In genomic region chr6:148465654-148466053, GRCh38 we compare ENCODE assay signal across 18 cellular contexts.
DNase-seq lines count a peak whose midpoint lies in the region; ATAC-seq and TF ChIP-seq lines count a peak whose summit lies in the region.
"Had no signal": no experiment of that assay in that cellular context is flagged by ENCODE, and none has a peak within 500 bp of the region (broad histone marks: within the 10 kb centered on the region; RNA-seq: fewer than 3 reads in every experiment).

No MANE protein-coding gene starts in this region.

- no peak overlapping the region for H4K5ac ChIP-seq in H9 (ENCODE audit: insufficient read length, low read depth, low read length)

- H3K4me1 ChIP-seq in H9 (ENCODE audit: insufficient read depth, low read length) (peaks cover 5% of the 10 kb centered on the region; the same call in 1 of the 2 replicates), ascending aorta (peaks cover 14 to 24% of the 10 kb centered on the region in 2 donors), right cardiac atrium (ENCODE audit: control insufficient read depth, insufficient read depth, low read length) (peaks cover 16% of the 10 kb centered on the region)

- H3K18ac ChIP-seq in H9 (ENCODE audit: insufficient read length, low read depth, low read length) = no peak overlapping the region

- H3K36me3 Mint-ChIP-seq in H9 (ENCODE audit: insufficient read depth in 1 of 3, low read depth in 3 of 3) = no peaks in the 10 kb centered on the region
- H3K36me3 Mint-ChIP-seq in stimulated activated naive B cell treated with anti-CD40 and anti-IgM and Interleukin-4, amounts not matched to agents 10 μg/mL and 1 μg/mL and 100 μg/mL, for 72 hours = no peaks in the 10 kb centered on the region
- H3K36me3 Mint-ChIP-seq: activated naive CD4-positive, alpha-beta T cell treated with anti-CD3 and anti-CD28 coated beads, Interleukin-2, amount 50 U/mL, for 24 hours had no signal

- no peak overlapping the region for H3K14ac ChIP-seq in H9 (ENCODE audit: insufficient read depth, low read length)

- intact Hi-C loops in ascending aorta (cut with DNase I) = loop anchor here (2.0 to 5.0 kb wide), 3 partner anchors 61 to 958 kb away; partner anchors contain the start of gene SAMD5
- intact Hi-C loops in right cardiac atrium (cut with DNase I) = loop anchor here (2.0 to 10.0 kb wide), 6 partner anchors 121 to 961 kb away; partner anchors contain the start of genes SAMD5 (in 3 of the 4) and SASH1 (in 1 of the 4)

- H3K27me3 Mint-ChIP-seq in H9 (ENCODE audit: low read depth) = no peaks in the 10 kb centered on the region
- H3K27me3 Mint-ChIP-seq in stimulated activated naive B cell treated with anti-CD40 and anti-IgM and Interleukin-4, amounts not matched to agents 10 μg/mL and 1 μg/mL and 100 μg/mL, for 72 hours = peaks cover 20 to 41% of the 10 kb centered on the region in 2 donors

- no peak overlapping the region for H2BK5ac ChIP-seq in H9 (ENCODE audit: insufficient read length, low read length)

- H2AFZ ChIP-seq in H9 (ENCODE audit: low read length) = no peak overlapping the region

- H4K91ac ChIP-seq in H9 (ENCODE audit: insufficient read length, low read depth, low read length) = no peak overlapping the region

- H3K23me2 ChIP-seq in H9 (ENCODE audit: insufficient read length, low read depth, low read length, poor library complexity, severe bottlenecking) = peaks cover 2% of the 10 kb centered on the region

- H3K9ac ChIP-seq in H9 (ENCODE audit: extremely low read depth, insufficient read length, low read length) = no peak overlapping the region

- H3K23ac ChIP-seq in H9 (ENCODE audit: insufficient read length, low read depth, low read length) = no peak overlapping the region

- H3K4me2 ChIP-seq in H9 (ENCODE audit: insufficient read depth, insufficient read length, low read length) = no peak overlapping the region

- no peak overlapping the region for H3K4ac ChIP-seq in H9 (ENCODE audit: low read depth, low read length)

- no peak overlapping the region for H2BK15ac ChIP-seq in H9 (ENCODE audit: low read depth, low read length)

- no peak overlapping the region for H3K27ac ChIP-seq in H9 (ENCODE audit: insufficient read length, low read depth, low read length)
- peak overlapping the region; percentile 59 to 75 for H3K27ac ChIP-seq in ascending aorta
- peak overlapping the region; percentile 6 for H3K27ac ChIP-seq in right cardiac atrium (ENCODE audit: low read length)

- H3T11ph ChIP-seq in H9 (ENCODE audit: low read length) = no peak overlapping the region

- no peak overlapping the region for H4K8ac ChIP-seq in H9 (replicated peaks; ENCODE audit: insufficient read length, low read depth, low read length)

- no peak overlapping the region for H3K56ac ChIP-seq in H9 (ENCODE audit: insufficient read length, low read depth, low read length)

- no peaks in the 10 kb centered on the region for H3K9me3 Mint-ChIP-seq in H9
- H3K9me3 Mint-ChIP-seq in stimulated activated naive B cell treated with anti-CD40 and anti-IgM and Interleukin-4, amounts not matched to agents 10 μg/mL and 1 μg/mL and 100 μg/mL, for 72 hours = no peaks in the 10 kb centered on the region
- H3K9me3 Mint-ChIP-seq: activated naive CD4-positive, alpha-beta T cell treated with anti-CD3 and anti-CD28 coated beads, Interleukin-2, amount 50 U/mL, for 24 hours; central memory CD8-positive, alpha-beta T cell; naive B cell; T-helper 1 cell treated with Interleukin-12 subunit alpha and Interleukin-12 subunit beta and Interleukin-4 antibody, amounts not matched to agents 30 μg/mL and 1 μg/mL, for 36 hours had no signal

- peak overlapping the region; percentile 16 to 32 (median 16); a peak in 2 of 7 replicates for H3K27ac Mint-ChIP-seq in H9
- peak overlapping the region; percentile 6 for H3K27ac Mint-ChIP-seq in stimulated activated naive B cell treated with anti-CD40 and anti-IgM and Interleukin-4, amounts not matched to agents 10 μg/mL and 1 μg/mL and 100 μg/mL, for 72 hours
- H3K27ac Mint-ChIP-seq: activated naive CD4-positive, alpha-beta T cell treated with anti-CD3 and anti-CD28 coated beads, Interleukin-2, amount 50 U/mL, for 24 hours; naive B cell; T-helper 1 cell treated with Interleukin-12 subunit alpha and Interleukin-12 subunit beta and Interleukin-4 antibody, amounts not matched to agents 30 μg/mL and 1 μg/mL, for 36 hours had no signal

- no peak overlapping the region for H2BK20ac ChIP-seq in H9 (ENCODE audit: low read depth, low read length, poor library complexity, severe bottlenecking)

- H2BK12ac ChIP-seq in H9 (ENCODE audit: insufficient read length, low read depth, low read length) = no peak overlapping the region

- no peak overlapping the region for H2BK120ac ChIP-seq in H9 (ENCODE audit: low read depth, low read length, poor library complexity, severe bottlenecking)

- DNase-seq in H9 (no peak), ascending aorta (ENCODE audit: low spot score in 2 of 2) (no peak), right cardiac atrium (peak in 1 of 3 donors; percentile 29), AG08396 (ENCODE audit: low spot score) (no peak), HuH-7 (ENCODE audit: low spot score) (no peak)
- DNase-seq in stimulated activated naive B cell treated with anti-CD40 and anti-IgM and Interleukin-4, amounts not matched to agents 10 μg/mL and 1 μg/mL and 100 μg/mL, for 72 hours = no peak
- DNase-seq: activated CD4-positive, alpha-beta T cell treated with anti-CD3 and anti-CD28 coated beads for 1 hour; activated CD8-positive, alpha-beta memory T cell treated with anti-CD3 and anti-CD28 coated beads, Interleukin-2, amount 50 U/mL, for 48 hours; left colon; naive B cell; NCI-H1417; Peyer's patch; stimulated activated CD4-positive, alpha-beta T cell treated with anti-CD3 and anti-CD28 coated beads, Interleukin-4, amount 100 ng/mL, for 24 hours had no signal

- ATAC-seq in right cardiac atrium (no peak), HG02759 (IDR thresholded peaks at IDR 0.05; ENCODE audit: unreplicated experiment) (no peak), GM19351 (IDR thresholded peaks at IDR 0.05; ENCODE audit: unreplicated experiment) (no peak)
- ATAC-seq in stimulated activated naive B cell treated with anti-CD40 and anti-IgM and Interleukin-4, amounts not matched to agents 10 μg/mL and 1 μg/mL and 100 μg/mL, for 72 hours (replicated peaks) = no peak
- ATAC-seq: left colon had no signal

- TF ChIP-seq CTCF in H9 (conservative IDR thresholded peaks at IDR 0.05) (no peak), ascending aorta (IDR thresholded peaks at IDR 0.05) (no peak)

- H3K4me3 Mint-ChIP-seq in H9 = no peak overlapping the region
- peak overlapping the region in 1 of 2 donors; percentile 14 for H3K4me3 Mint-ChIP-seq in stimulated activated naive B cell treated with anti-CD40 and anti-IgM and Interleukin-4, amounts not matched to agents 10 μg/mL and 1 μg/mL and 100 μg/mL, for 72 hours
- H3K4me3 Mint-ChIP-seq: activated naive CD4-positive, alpha-beta T cell treated with anti-CD3 and anti-CD28 coated beads, Interleukin-2, amount 50 U/mL, for 24 hours; central memory CD8-positive, alpha-beta T cell; T-helper 1 cell treated with Interleukin-12 subunit alpha and Interleukin-12 subunit beta and Interleukin-4 antibody, amounts not matched to agents 30 μg/mL and 1 μg/mL, for 36 hours had no signal

- H3K79me1 ChIP-seq in H9 (ENCODE audit: insufficient read depth, low read depth, low read length, poor library complexity, severe bottlenecking) = no peaks in the 10 kb centered on the region

- no peaks in the 10 kb centered on the region for H3K36me3 ChIP-seq in ascending aorta
- H3K36me3 ChIP-seq: Peyer's patch had no signal

- H3K9me3 ChIP-seq in H9 (ENCODE audit: control insufficient read depth, low read depth, low read length) (no peaks in the 10 kb centered on the region), ascending aorta (no peaks in the 10 kb centered on the region), right cardiac atrium (ENCODE audit: control insufficient read depth, low read length) (no peaks in the 10 kb centered on the region)
- H3K9me3 ChIP-seq: Peyer's patch had no signal

- H3K4me3 ChIP-seq in ascending aorta = peak overlapping the region in 1 of 2 donors; percentile 38
- H3K4me3 ChIP-seq in right cardiac atrium (ENCODE audit: low read length) = no peak overlapping the region
- H3K4me3 ChIP-seq: Peyer's patch had no signal

- H4K20me1 ChIP-seq in H9 (ENCODE audit: control insufficient read depth, insufficient read depth, insufficient read length) = no peaks in the 10 kb centered on the region

- H3K27me3 ChIP-seq in H9 (ENCODE audit: insufficient read depth, low read length) = no peaks in the 10 kb centered on the region
- H3K27me3 ChIP-seq in ascending aorta = no peaks in the 10 kb centered on the region
- no peaks in the 10 kb centered on the region for H3K27me3 ChIP-seq in right cardiac atrium (ENCODE audit: control insufficient read depth, insufficient read depth)
- H3K27me3 ChIP-seq: Peyer's patch had no signal

- WGBS in H9 (ENCODE audit: extremely low coverage, insufficient read length, low lambda C conversion rate) = no CpG with 5 or more reads among the region's 6 CpGs
- 38% methylated on average over 6 of the region's 6 CpGs for WGBS in right cardiac atrium

- H2AK5ac ChIP-seq in H9 (ENCODE audit: insufficient read length, low read length) = no peak overlapping the region

- no peaks in the 10 kb centered on the region for H3K79me2 ChIP-seq in H9 (ENCODE audit: insufficient read depth, low read length)

- peaks cover 24 to 28% of the 10 kb centered on the region in 2 experiments for H3K4me1 Mint-ChIP-seq in H9
- peaks cover 10 to 23% of the 10 kb centered on the region in 2 donors for H3K4me1 Mint-ChIP-seq in stimulated activated naive B cell treated with anti-CD40 and anti-IgM and Interleukin-4, amounts not matched to agents 10 μg/mL and 1 μg/mL and 100 μg/mL, for 72 hours
- H3K4me1 Mint-ChIP-seq: activated naive CD4-positive, alpha-beta T cell treated with anti-CD3 and anti-CD28 coated beads, Interleukin-2, amount 50 U/mL, for 24 hours had no signal
